ENCODE assay signal across 8 cellular contexts in genomic region chr6:7137335-7138106, GRCh38.
DNase-seq lines count a peak whose midpoint lies in the region; ATAC-seq lines count a peak whose summit lies in the region.

No MANE protein-coding gene starts in this region.

- H3K27me3 Mint-ChIP-seq in T-helper 1 cell treated with Interleukin-12 subunit alpha and Interleukin-12 subunit beta and Interleukin-4 antibody, amounts not matched to agents 30 μg/mL and 1 μg/mL, for 36 hours (ENCODE audit: low read depth) = no peaks in the 10 kb centered on the region

- H3K27ac Mint-ChIP-seq in T-helper 1 cell treated with Interleukin-12 subunit alpha and Interleukin-12 subunit beta and Interleukin-4 antibody, amounts not matched to agents 30 μg/mL and 1 μg/mL, for 36 hours = peak overlapping the region; percentile 96

- DNase-seq in AG20443 (ENCODE audit: low spot score) (peak; percentile 79), astrocyte of the hippocampus (ENCODE audit: low read depth, low spot score) (peak; percentile 58), left kidney (ENCODE audit: low read depth, low spot score) (peak; percentile 74), NCI-H748 treated with DMSO at 0.1 percent for 48 hours (lab: John Stamatoyannopoulos, UW) (no peak)
- peak; percentile 39 to 70 (median 51) for DNase-seq in stimulated activated CD4-positive, alpha-beta T cell treated with anti-CD3 and anti-CD28 coated beads, TNF-alpha, amount 100 ng/mL, for 24 hours (ENCODE audit: low read depth in 3 of 3)

- peak overlapping the region; percentile 85 for H3K4me3 Mint-ChIP-seq in T-helper 1 cell treated with Interleukin-12 subunit alpha and Interleukin-12 subunit beta and Interleukin-4 antibody, amounts not matched to agents 30 μg/mL and 1 μg/mL, for 36 hours

- H3K4me1 Mint-ChIP-seq in T-helper 1 cell treated with Interleukin-12 subunit alpha and Interleukin-12 subunit beta and Interleukin-4 antibody, amounts not matched to agents 30 μg/mL and 1 μg/mL, for 36 hours (ENCODE audit: low read depth) = peaks cover 44% of the 10 kb centered on the region

- H3K9me3 Mint-ChIP-seq in T-helper 1 cell treated with Interleukin-12 subunit alpha and Interleukin-12 subunit beta and Interleukin-4 antibody, amounts not matched to agents 30 μg/mL and 1 μg/mL, for 36 hours = no peaks in the 10 kb centered on the region

- H3K36me3 Mint-ChIP-seq in T-helper 1 cell treated with Interleukin-12 subunit alpha and Interleukin-12 subunit beta and Interleukin-4 antibody, amounts not matched to agents 30 μg/mL and 1 μg/mL, for 36 hours (ENCODE audit: low read depth) = peaks cover 2% of the 10 kb centered on the region

- ATAC-seq in GM19328 (IDR thresholded peaks at IDR 0.05; ENCODE audit: unreplicated experiment) (peak; percentile 33), HG03442 (IDR thresholded peaks at IDR 0.05; ENCODE audit: unreplicated experiment) (peak; percentile 40)
